In genomic region chr7:132904209-132904608, GRCh38 we compare ENCODE assay signal across 17 cellular contexts.
DNase-seq lines count a peak whose midpoint lies in the region; ATAC-seq and TF ChIP-seq lines count a peak whose summit lies in the region.
"Had no signal": no experiment of that assay in that cellular context is flagged by ENCODE, and none has a peak within 500 bp of the region (broad histone marks: within the 10 kb centered on the region; RNA-seq: fewer than 3 reads in every experiment).

No MANE protein-coding gene starts in this region.

- no peak for DNase-seq in activated CD4-positive, CD25-positive, alpha-beta regulatory T cell (lab: John Stamatoyannopoulos, UW)
- no peak for DNase-seq in natural killer cell treated with Interleukin-12 subunit alpha and Interleukin-12 subunit beta and Interleukin-15 and Interleukin-18, amount 100 ng/mL, for 72 hours (ENCODE audit: low spot score)
- DNase-seq in natural killer cell: no peak
- no peak for DNase-seq in stimulated activated effector memory CD8-positive, alpha-beta T cell treated with anti-CD3 and anti-CD28 coated beads, Interleukin-12 subunit alpha, Interleukin-12 subunit beta, amount 100 ng/mL, for 72 hours (ENCODE audit: low spot score in 2 of 2)
- DNase-seq in stimulated activated CD4-positive, alpha-beta T cell treated with anti-CD3 and anti-CD28 coated beads, Interleukin-15, amount 100 ng/mL, for 24 hours: no peak
- DNase-seq: CD4-positive, CD25-positive, alpha-beta regulatory T cell; DMS53; IMR-90; Kasumi-1; NCI-H1105 treated with DMSO at 0.1 percent for 48 hours; NCI-H187; NCI-H226; NCI-H524 treated with DMSO at 0.1 percent for 48 hours had no signal

- no peak for TF ChIP-seq CTCF in natural killer cell (IDR thresholded peaks at IDR 0.05)

- H3K27me3 Mint-ChIP-seq in natural killer cell treated with Interleukin-12 subunit alpha and Interleukin-12 subunit beta and Interleukin-15 and Interleukin-18, amount 100 ng/mL, for 72 hours: no peaks in the 10 kb centered on the region
- H3K27me3 Mint-ChIP-seq in natural killer cell (ENCODE audit: low read depth in 2 of 2): no peaks in the 10 kb centered on the region
- H3K27me3 Mint-ChIP-seq: B cell; CD4-positive, CD25-positive, alpha-beta regulatory T cell had no signal

- peaks cover 20 to 25% of the 10 kb centered on the region in 2 donors for H3K4me1 Mint-ChIP-seq in natural killer cell treated with Interleukin-12 subunit alpha and Interleukin-12 subunit beta and Interleukin-15 and Interleukin-18, amount 100 ng/mL, for 72 hours (ENCODE audit: low read depth in 2 of 2)
- peaks cover 19 to 32% of the 10 kb centered on the region in 2 donors for H3K4me1 Mint-ChIP-seq in natural killer cell
- H3K4me1 Mint-ChIP-seq in stimulated activated effector memory CD8-positive, alpha-beta T cell treated with anti-CD3 and anti-CD28 coated beads, Interleukin-12 subunit alpha, Interleukin-12 subunit beta, amount 100 ng/mL, for 72 hours: peaks cover 11% of the 10 kb centered on the region
- H3K4me1 Mint-ChIP-seq: B cell had no signal

- intact Hi-C loops in natural killer cell (cut with micrococcal nuclease): no loop called here

- H3K36me3 Mint-ChIP-seq in natural killer cell treated with Interleukin-12 subunit alpha and Interleukin-12 subunit beta and Interleukin-15 and Interleukin-18, amount 100 ng/mL, for 72 hours: no peaks in the 10 kb centered on the region
- H3K36me3 Mint-ChIP-seq in natural killer cell: no peaks in the 10 kb centered on the region
- peaks cover 6% of the 10 kb centered on the region for H3K36me3 Mint-ChIP-seq in stimulated activated effector memory CD8-positive, alpha-beta T cell treated with anti-CD3 and anti-CD28 coated beads, Interleukin-12 subunit alpha, Interleukin-12 subunit beta, amount 100 ng/mL, for 72 hours

- peak overlapping the region; percentile 68 for H3K4me3 Mint-ChIP-seq in natural killer cell treated with Interleukin-12 subunit alpha and Interleukin-12 subunit beta and Interleukin-15 and Interleukin-18, amount 100 ng/mL, for 72 hours
- no peak overlapping the region for H3K4me3 Mint-ChIP-seq in natural killer cell
- no peak overlapping the region for H3K4me3 Mint-ChIP-seq in stimulated activated effector memory CD8-positive, alpha-beta T cell treated with anti-CD3 and anti-CD28 coated beads, Interleukin-12 subunit alpha, Interleukin-12 subunit beta, amount 100 ng/mL, for 72 hours
- H3K4me3 Mint-ChIP-seq: B cell; CD4-positive, CD25-positive, alpha-beta regulatory T cell had no signal

- H3K9me3 Mint-ChIP-seq in natural killer cell treated with Interleukin-12 subunit alpha and Interleukin-12 subunit beta and Interleukin-15 and Interleukin-18, amount 100 ng/mL, for 72 hours: no peaks in the 10 kb centered on the region
- H3K9me3 Mint-ChIP-seq in natural killer cell: no peaks in the 10 kb centered on the region
- H3K9me3 Mint-ChIP-seq in stimulated activated effector memory CD8-positive, alpha-beta T cell treated with anti-CD3 and anti-CD28 coated beads, Interleukin-12 subunit alpha, Interleukin-12 subunit beta, amount 100 ng/mL, for 72 hours: no peaks in the 10 kb centered on the region

- ATAC-seq in activated CD4-positive, CD25-positive, alpha-beta regulatory T cell treated with anti-CD3 and anti-CD28 coated beads, Interleukin-2, amount 50 U/mL, for 24 hours: peak; percentile 94 to 98
- ATAC-seq in natural killer cell treated with Interleukin-12 subunit alpha and Interleukin-12 subunit beta and Interleukin-15 and Interleukin-18, amount 100 ng/mL, for 72 hours: no peak
- ATAC-seq in natural killer cell (no peak), esophagus mucosa (peak; percentile 31), HG03565 (IDR thresholded peaks at IDR 0.05; ENCODE audit: unreplicated experiment) (no peak)
- peak; percentile 60 for ATAC-seq in stimulated activated effector memory CD8-positive, alpha-beta T cell treated with anti-CD3 and anti-CD28 coated beads, Interleukin-12 subunit alpha, Interleukin-12 subunit beta, amount 100 ng/mL, for 72 hours

- peak overlapping the region in 1 of 2 donors; percentile 87 for H3K27ac Mint-ChIP-seq in natural killer cell treated with Interleukin-12 subunit alpha and Interleukin-12 subunit beta and Interleukin-15 and Interleukin-18, amount 100 ng/mL, for 72 hours
- H3K27ac Mint-ChIP-seq in natural killer cell: no peak overlapping the region
- H3K27ac Mint-ChIP-seq in stimulated activated effector memory CD8-positive, alpha-beta T cell treated with anti-CD3 and anti-CD28 coated beads, Interleukin-12 subunit alpha, Interleukin-12 subunit beta, amount 100 ng/mL, for 72 hours: no peak overlapping the region
- H3K27ac Mint-ChIP-seq: B cell; CD4-positive, CD25-positive, alpha-beta regulatory T cell had no signal

Comparison
In these comparisons a context has a peak if more than half of its experiments do, and no peak if none do; other contexts are left out.
1. ATAC-seq: peak in activated CD4-positive, CD25-positive, alpha-beta regulatory T cell treated with anti-CD3 and anti-CD28 coated beads, Interleukin-2, amount 50 U/mL, for 24 hours (2 of 2), esophagus mucosa (single experiment) and stimulated activated effector memory CD8-positive, alpha-beta T cell treated with anti-CD3 and anti-CD28 coated beads, Interleukin-12 subunit alpha, Interleukin-12 subunit beta, amount 100 ng/mL, for 72 hours (single experiment); none in natural killer cell treated with Interleukin-12 subunit alpha and Interleukin-12 subunit beta and Interleukin-15 and Interleukin-18, amount 100 ng/mL, for 72 hours (0 of 2), natural killer cell (0 of 3) and HG03565 (single experiment).